In the genomic region with DNA sequence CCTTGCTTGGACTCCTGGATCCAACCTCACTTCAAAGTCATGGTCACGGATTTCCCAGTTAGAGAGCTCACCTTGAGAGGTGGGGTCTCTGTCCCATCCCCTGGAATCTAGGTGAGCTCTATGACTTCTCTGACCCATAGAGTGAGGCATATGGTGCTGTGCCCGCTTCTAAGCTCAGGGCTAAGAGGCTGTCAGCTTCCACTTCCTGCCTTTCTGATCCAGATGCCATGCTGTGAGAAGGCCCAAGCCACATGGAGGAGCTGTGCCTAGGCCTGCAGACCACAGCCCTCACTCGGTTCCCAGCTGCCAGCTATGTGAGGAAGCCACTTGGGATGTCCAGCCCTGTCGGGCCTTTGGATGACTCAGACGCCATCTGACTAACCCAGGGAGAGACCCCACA, we compare ENCODE assay signal across 8 cellular contexts. TPM values are rescaled to one million over a fixed set of nuclear protein-coding genes. Genes with fewer than 3 reads are reported as not detected.
"Had no signal": no experiment of that assay in that cellular context is flagged by ENCODE, and none has a peak within 500 bp of the region (broad histone marks: within the 10 kb centered on the region; RNA-seq: fewer than 3 reads in every experiment).

No MANE protein-coding gene starts in this region.

RNA-seq across cellular contexts. Expression of a gene that starts 39.9 kb away (rescaled TPM):
- total RNA-seq: activated CD4-positive, alpha-beta memory T cell treated with anti-CD3 and anti-CD28 coated beads, Interleukin-2, amount 10 ng/mL, durations not matched to agents 7 days and 5 days; activated CD8-positive, alpha-beta memory T cell treated with anti-CD3 and anti-CD28 coated beads, Interleukin-2, amount 10 ng/mL, durations not matched to agents 7 days and 5 days; NCI-H460; PC-3; Peyer's patch; SJCRH30; T-helper 1 cell treated with Interleukin-12 subunit alpha and Interleukin-12 subunit beta and Interleukin-4 antibody, amounts not matched to agents 30 ng/mL and 1 ng/mL, for 36 hours; T-helper 2 cell treated with Interferon-gamma antibody and Interleukin-4, amounts not matched to agents 100 ng/mL and 5 ng/mL, for 36 hours had no signal

RNA-seq across cellular contexts. Expression of a gene that starts 41.2 kb away (rescaled TPM):
- total RNA-seq: activated CD4-positive, alpha-beta memory T cell treated with anti-CD3 and anti-CD28 coated beads, Interleukin-2, amount 10 ng/mL, durations not matched to agents 7 days and 5 days; activated CD8-positive, alpha-beta memory T cell treated with anti-CD3 and anti-CD28 coated beads, Interleukin-2, amount 10 ng/mL, durations not matched to agents 7 days and 5 days; NCI-H460; PC-3; SJCRH30; T-helper 1 cell treated with Interleukin-12 subunit alpha and Interleukin-12 subunit beta and Interleukin-4 antibody, amounts not matched to agents 30 ng/mL and 1 ng/mL, for 36 hours; T-helper 2 cell treated with Interferon-gamma antibody and Interleukin-4, amounts not matched to agents 100 ng/mL and 5 ng/mL, for 36 hours had no signal
